ENCODE assay signal across 8 cellular contexts in the genomic region with DNA sequence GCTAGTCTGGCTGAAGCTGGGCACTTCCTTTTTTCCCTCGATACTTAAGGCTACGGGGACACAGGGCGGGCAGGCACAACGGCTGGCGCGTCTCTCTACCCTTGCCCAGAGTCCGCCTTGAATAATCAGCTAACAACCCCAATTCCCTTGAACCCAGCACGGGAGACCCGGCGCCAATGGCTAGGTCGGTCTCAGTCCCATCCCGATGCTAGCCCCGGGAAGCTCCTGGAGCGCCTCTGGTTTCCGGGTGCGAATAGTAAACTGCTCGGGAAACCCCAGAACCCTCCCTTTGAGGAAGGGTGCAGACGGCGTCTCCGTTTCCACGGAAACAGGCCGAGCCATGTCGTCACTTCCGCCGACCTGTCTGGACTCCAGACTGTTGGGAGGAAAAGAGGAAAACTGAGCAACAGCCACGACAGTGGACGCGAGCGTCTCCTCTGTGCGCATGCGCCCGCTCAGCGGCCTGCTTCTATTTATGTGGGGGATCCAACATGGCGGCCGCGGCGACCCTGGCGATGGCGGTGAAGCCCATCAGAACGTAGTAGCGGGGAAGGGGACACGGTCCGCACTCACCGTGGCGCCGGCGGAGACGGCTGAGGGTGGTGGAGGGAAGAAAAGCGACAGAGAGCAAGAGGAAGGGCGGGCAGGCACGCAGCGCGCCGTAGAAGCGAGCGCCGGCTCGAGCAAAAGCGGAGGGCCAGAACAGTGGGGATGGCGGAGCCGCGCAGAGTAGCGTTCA. TPM values are rescaled to one million over a fixed set of nuclear protein-coding genes. Genes with fewer than 3 reads are reported as not detected.
DNase-seq lines count a peak whose midpoint lies in the region; ATAC-seq and TF ChIP-seq lines count a peak whose summit lies in the region.

TSS of gene UBN2 (plus strand) at position 464 of the 739 bp plus-strand sequence. CDS start at position 712, 248 bp downstream.

- H3K4me3 Mint-ChIP-seq in effector memory CD8-positive, alpha-beta T cell: peak within 1 kb of the TSS; percentile 96 to 99
- peak within 1 kb of the TSS; percentile 100 for H3K4me3 Mint-ChIP-seq in memory B cell

- CTCF ChIA-PET in activated CD8-positive, alpha-beta memory T cell treated with anti-CD3 and anti-CD28 coated beads for 36 hours (lab: Charles Lee): interaction anchor here (0.5 kb wide), 1 partner anchor 1622 kb away, joined by 3 read pairs; no protein-coding TSS in a partner anchor

- TF ChIP-seq CTCF in GM20000 (IDR thresholded peaks at IDR 0.05; ENCODE audit: extremely low read depth, missing control alignments): no peak

- H3K36me3 Mint-ChIP-seq in effector memory CD8-positive, alpha-beta T cell (ENCODE audit: insufficient read depth): peaks cover 15% of the 10 kb centered on the region
- no peaks in the 10 kb centered on the region for H3K36me3 Mint-ChIP-seq in memory B cell

- DNase-seq in CMK (ENCODE audit: low read depth): peak; percentile 88
- DNase-seq in GM20000 (ENCODE audit: low spot score): peak; percentile 99
- peak; percentile 99 for DNase-seq in HT-29 (ENCODE audit: low spot score)
- peak; percentile 63 to 76 for DNase-seq in NOMO-1 (lab: John Stamatoyannopoulos, UW; ENCODE audit: unreplicated experiment in 2 of 2)
- peak; percentile 75 to 80 (median 80) for DNase-seq in effector memory CD8-positive, alpha-beta T cell
- peak; percentile 77 to 79 for DNase-seq in memory B cell (ENCODE audit: low spot score in 2 of 2)
- peak; percentile 77 for DNase-seq in stimulated activated CD8-positive, alpha-beta memory T cell treated with anti-CD3 and anti-CD28 coated beads, Interleukin-12 subunit alpha, Interleukin-12 subunit beta, amount 100 ng/mL, for 24 hours (ENCODE audit: extremely low read depth)

- POLR2A ChIA-PET in activated CD8-positive, alpha-beta memory T cell treated with anti-CD3 and anti-CD28 coated beads for 36 hours (lab: Charles Lee): interaction anchor here (0.9 to 2.1 kb wide), 3 partner anchors 11 to 121 kb away, joined by 3 to 7 read pairs (median 5); no protein-coding TSS in a partner anchor

- H3K27me3 Mint-ChIP-seq in effector memory CD8-positive, alpha-beta T cell: no peaks in the 10 kb centered on the region
- no peaks in the 10 kb centered on the region for H3K27me3 Mint-ChIP-seq in memory B cell

- ATAC-seq in effector memory CD8-positive, alpha-beta T cell (replicated peaks): peak; percentile 79
- ATAC-seq in memory B cell (ENCODE audit: low read depth): peak; percentile 80

- no peaks in the 10 kb centered on the region for H3K9me3 Mint-ChIP-seq in effector memory CD8-positive, alpha-beta T cell
- H3K9me3 Mint-ChIP-seq in memory B cell: no peaks in the 10 kb centered on the region

- H3K27ac Mint-ChIP-seq in effector memory CD8-positive, alpha-beta T cell: peak within 1 kb of the TSS; percentile 95 to 97
- peak within 1 kb of the TSS; percentile 97 for H3K27ac Mint-ChIP-seq in memory B cell

- peaks cover 13 to 21% of the 10 kb centered on the region in 2 donors for H3K4me1 Mint-ChIP-seq in effector memory CD8-positive, alpha-beta T cell (ENCODE audit: low read depth in 2 of 2)
- peaks cover 12% of the 10 kb centered on the region for H3K4me1 Mint-ChIP-seq in memory B cell

RNA-seq across cellular contexts. Expression of gene UBN2, which starts in this region (rescaled TPM):
- 3.4 and 4.6 TPM in 2 replicates for total RNA-seq in HT-29 (2014; rRNA removed; shearing (Covaris generic))
- total RNA-seq in activated CD8-positive, alpha-beta memory T cell treated with anti-CD3 and anti-CD28 coated beads for 36 hours: 10 to 100 TPM; 10.6 to 12.8 TPM

Comparison
In these comparisons a context has a peak if more than half of its experiments do, and no peak if none do; other contexts are left out.
1. Peak in every context shown above with its lines: DNase-seq and ATAC-seq.